ENCODE assay signal across 8 cellular contexts in genomic region chr12:52870361-52871290, GRCh38. TPM values are rescaled to one million over a fixed set of nuclear protein-coding genes. Genes with fewer than 3 reads are reported as not detected.
A peak's percentile ranks its signal among the peaks of the same experiment; 100 is the strongest.
DNase-seq lines count a peak whose midpoint lies in the region; ATAC-seq, FAIRE-seq and TF ChIP-seq lines count a peak whose summit lies in the region.

No MANE protein-coding gene starts in this region.

- H3K36me3 ChIP-seq in cardiac muscle cell (no peaks in the 10 kb centered on the region), gastrocnemius medialis (no peaks in the 10 kb centered on the region)

- H3K4me1 ChIP-seq in cardiac muscle cell (ENCODE audit: low read depth) (no peaks in the 10 kb centered on the region), gastrocnemius medialis (peaks cover 5 to 9% of the 10 kb centered on the region in 2 donors)

- no peak overlapping the region for H3K4me3 ChIP-seq in cardiac muscle cell
- no peak overlapping the region for H3K4me3 ChIP-seq in gastrocnemius medialis

- H3K9me3 ChIP-seq in cardiac muscle cell (ENCODE audit: low read depth) (no peaks in the 10 kb centered on the region), gastrocnemius medialis (no peaks in the 10 kb centered on the region)

- TF ChIP-seq CTCF in cardiac muscle cell (IDR thresholded peaks at IDR 0.05; ENCODE audit: low read depth, low read length) (peak; percentile 77), gastrocnemius medialis (IDR thresholded peaks at IDR 0.05 in 4 of 5, conservative IDR thresholded peaks at IDR 0.05 in 1 of 5) (peak in 4 of 5 experiments; percentile 15 to 37 (median 30))

- no peak for FAIRE-seq in RCC 7860 (lab: Jason Lieb, UNC)

- TF ChIP-seq POLR2A in gastrocnemius medialis (IDR thresholded peaks at IDR 0.05) = no peak

- H3K27ac ChIP-seq in cardiac muscle cell (no peak overlapping the region), gastrocnemius medialis (peak overlapping the region in 3 of 4 donors; percentile 19 to 43 (median 28))

- H3K27me3 ChIP-seq in cardiac muscle cell = peaks cover 19% of the 10 kb centered on the region
- H3K27me3 ChIP-seq in gastrocnemius medialis = no peaks in the 10 kb centered on the region

- ATAC-seq in HG02981 (IDR thresholded peaks at IDR 0.05; ENCODE audit: unreplicated experiment) (peak; percentile 64), gastrocnemius medialis (no peak), HG02763 (IDR thresholded peaks at IDR 0.05; ENCODE audit: unreplicated experiment) (no peak)

- intact Hi-C loops in gastrocnemius medialis (cut with DNase I; ENCODE audit: low total_unique reads) = no loop called here

- DNase-seq in activated gamma-delta T cell treated with Interleukin-2 at 50 U/mL for 16 hours (peak; percentile 76), activated gamma-delta T cell (lab: John Stamatoyannopoulos, UW) (no peak), RCC 7860 (ENCODE audit: low spot score) (peak; percentile 21), cardiac muscle cell (ENCODE audit: low read depth in 1 of 2, low spot score in 1 of 2) (peak; percentile 56 to 68), gastrocnemius medialis (no peak)
- DNase-seq in activated gamma-delta T cell treated with anti-CD3 and anti-CD28 coated beads, Interleukin-2, amount 50 U/mL, for 16 hours (ENCODE audit: low read depth) = peak; percentile 58

- in situ Hi-C loops in gastrocnemius medialis (cut with MboI; ENCODE audit: low sequenced_read_pairs in 4 of 4) = no loop called here

RNA-seq across cellular contexts. Expression of gene KRT78, which starts 21.8 kb away (rescaled TPM):
- total RNA-seq in cardiac muscle cell = not detected in 2 replicates
- polyA plus RNA-seq in cardiac muscle cell = not detected in 2 replicates
- total RNA-seq in gastrocnemius medialis = not detected

RNA-seq across cellular contexts. Expression of gene KRT8, which starts 34.2 kb away (rescaled TPM):
- total RNA-seq in cardiac muscle cell = 480 and 946 TPM in 2 replicates
- polyA plus RNA-seq in cardiac muscle cell = 728 and 1,480 TPM in 2 replicates
- total RNA-seq in gastrocnemius medialis = 1 to 10 TPM in 3 of 4 donors, not detected in 1; 1.4 to 7.0 (median 3.1) TPM

RNA-seq across cellular contexts. Expression of gene KRT79, which starts 36.5 kb away (rescaled TPM):
- not detected in 2 replicates for total RNA-seq in cardiac muscle cell
- polyA plus RNA-seq in cardiac muscle cell = not detected in 2 replicates
- not detected for total RNA-seq in gastrocnemius medialis

RNA-seq across cellular contexts. Expression of gene KRT4, which starts 56.7 kb away (rescaled TPM):
- total RNA-seq in cardiac muscle cell (not detected in 2 replicates), gastrocnemius medialis (not detected)
- not detected in 2 replicates for polyA plus RNA-seq in cardiac muscle cell

Comparison
In these comparisons a context has a peak if more than half of its experiments do, and no peak if none do; other contexts are left out.
1. DNase-seq: peak in activated gamma-delta T cell treated with Interleukin-2 at 50 U/mL for 16 hours (single experiment), RCC 7860 (single experiment), activated gamma-delta T cell treated with anti-CD3 and anti-CD28 coated beads, Interleukin-2, amount 50 U/mL, for 16 hours (single experiment) and cardiac muscle cell (2 of 2); none in activated gamma-delta T cell (single experiment) and gastrocnemius medialis (0 of 2).
2. RNA of gene KRT8, which starts 34.2 kb away (total RNA-seq): 480 to 946 TPM in cardiac muscle cell; 1.4 to 7.0 TPM in gastrocnemius medialis; every median in the first group is over 10 times any median in the second.